In the genomic region with DNA sequence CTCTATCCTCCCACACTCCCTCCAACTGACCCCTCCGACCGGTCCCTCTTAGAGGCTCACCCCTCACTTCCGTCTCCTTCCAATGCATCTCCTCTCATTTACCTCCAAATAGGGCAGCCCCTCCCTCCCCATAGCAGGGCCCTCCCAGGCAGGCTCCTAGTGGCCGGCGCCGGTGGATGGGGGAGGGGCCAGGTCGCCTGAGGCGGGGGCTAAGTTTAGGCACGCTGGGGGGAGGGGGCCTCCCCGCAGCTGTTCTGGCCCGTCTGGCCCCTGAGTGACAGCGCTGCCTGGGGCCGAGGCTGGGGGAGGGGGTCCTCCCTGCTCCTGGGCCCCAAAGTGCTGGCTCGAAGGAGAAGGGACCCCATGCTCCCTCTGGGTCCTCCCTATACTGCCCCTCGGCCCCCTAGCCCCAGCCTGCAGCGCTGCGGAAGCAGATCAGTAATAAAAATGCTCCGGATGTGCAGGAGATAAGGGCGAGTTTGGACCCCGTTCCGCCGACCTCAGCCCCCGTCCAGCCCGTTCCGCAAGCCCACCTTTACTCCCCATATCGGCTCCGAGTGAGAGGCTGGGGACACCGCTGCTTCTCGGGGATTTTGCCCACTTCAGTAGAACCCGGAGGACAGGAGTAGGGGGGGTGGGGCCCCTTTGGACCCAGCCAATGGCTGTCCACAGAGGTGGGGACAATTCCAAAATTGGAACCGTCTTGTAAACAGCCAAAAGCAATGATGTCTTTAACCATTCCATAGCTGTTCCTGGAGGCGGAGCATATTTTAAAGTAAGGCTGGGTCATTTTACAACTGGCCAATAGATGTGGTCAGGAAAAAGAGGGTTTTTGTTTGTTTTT, we compare ENCODE assay signal across 8 cellular contexts. TPM values are rescaled to one million over a fixed set of nuclear protein-coding genes. Genes with fewer than 3 reads are reported as not detected.
A peak's percentile ranks its signal among the peaks of the same experiment; 100 is the strongest.
DNase-seq lines count a peak whose midpoint lies in the region; ATAC-seq and TF ChIP-seq lines count a peak whose summit lies in the region.

No MANE protein-coding gene starts in this region.

- H3K27ac ChIP-seq in coronary artery (peak overlapping the region; percentile 39 to 86), lower lobe of right lung (peak overlapping the region; percentile 33)

- H3K27me3 ChIP-seq in lower lobe of right lung (ENCODE audit: low read depth): no peaks in the 10 kb centered on the region

- intact Hi-C loops in lower lobe of right lung (cut with DNase I): no loop called here

- H3K9me3 Mint-ChIP-seq in type B pancreatic cell: no peaks in the 10 kb centered on the region

- peak overlapping the region; percentile 85 for H3K4me3 ChIP-seq in coronary artery
- peak overlapping the region; percentile 63 for H3K4me3 ChIP-seq in lower lobe of right lung

- peak overlapping the region; percentile 60 for H3K27ac Mint-ChIP-seq in type B pancreatic cell

- no peaks in the 10 kb centered on the region for H3K36me3 Mint-ChIP-seq in type B pancreatic cell

- no peaks in the 10 kb centered on the region for H3K9me3 ChIP-seq in ES-I3 (ENCODE audit: control insufficient read depth, insufficient read depth, low read length)
- no peaks in the 10 kb centered on the region for H3K9me3 ChIP-seq in lower lobe of right lung

- TF ChIP-seq CTCF in coronary artery (IDR thresholded peaks at IDR 0.05) (no peak), lower lobe of right lung (IDR thresholded peaks at IDR 0.05) (no peak), type B pancreatic cell (conservative IDR thresholded peaks at IDR 0.05) (no peak)

- peak overlapping the region; percentile 79 for H3K9ac ChIP-seq in ES-I3 (ENCODE audit: low read depth, low read length)

- DNase-seq in NCI-H82 (lab: John Stamatoyannopoulos, UW): peak; percentile 94
- DNase-seq in coronary artery (ENCODE audit: low spot score): no peak
- DNase-seq in lower lobe of right lung: no peak
- no peak for DNase-seq in type B pancreatic cell (ENCODE audit: extremely low spot score, unreplicated experiment)
- no peak for DNase-seq in NCI-H2196 (lab: John Stamatoyannopoulos, UW; ENCODE audit: unreplicated experiment)
- DNase-seq in NCI-H226: no peak

- no peaks in the 10 kb centered on the region for H3K36me3 ChIP-seq in ES-I3 (ENCODE audit: insufficient read depth, low read length)
- H3K36me3 ChIP-seq in lower lobe of right lung: no peaks in the 10 kb centered on the region

- H3K27me3 Mint-ChIP-seq in type B pancreatic cell: peaks cover 24% of the 10 kb centered on the region

- H3K4me1 Mint-ChIP-seq in type B pancreatic cell (ENCODE audit: unreplicated experiment): peaks cover 21% of the 10 kb centered on the region

- H3K4me1 ChIP-seq in ES-I3 (ENCODE audit: insufficient read depth, low read length) (no peaks in the 10 kb centered on the region; the same call in 1 of the 2 replicates), lower lobe of right lung (peaks cover 27% of the 10 kb centered on the region)

- peak overlapping the region; percentile 88 for H3K4me3 Mint-ChIP-seq in type B pancreatic cell

- ATAC-seq in lower lobe of right lung (peak; percentile 34 to 36), GM18858 (IDR thresholded peaks at IDR 0.05; ENCODE audit: unreplicated experiment) (no peak)

RNA-seq across cellular contexts. Expression of a gene that starts 4.0 kb away (rescaled TPM):
- total RNA-seq in lower lobe of right lung (16.2 TPM), type B pancreatic cell (ENCODE audit: low replicate concordance) (11.9 and 13.0 TPM in 2 replicates)

RNA-seq across cellular contexts. Expression of a gene that starts 5.4 kb away (rescaled TPM):
- total RNA-seq in lower lobe of right lung (1.8 TPM), type B pancreatic cell (ENCODE audit: low replicate concordance) (0.48 TPM in 1 of 2 replicates, not detected in the other)

RNA-seq across cellular contexts. Expression of a gene that starts 14.4 kb away (rescaled TPM):
- 190 TPM for total RNA-seq in lower lobe of right lung
- 51.9 and 73.0 TPM in 2 replicates for total RNA-seq in type B pancreatic cell (ENCODE audit: low replicate concordance)

RNA-seq across cellular contexts. Expression of a gene that starts 25.1 kb away (rescaled TPM):
- 18.0 TPM for total RNA-seq in lower lobe of right lung
- 28.4 and 178 TPM in 2 replicates for total RNA-seq in type B pancreatic cell (ENCODE audit: low replicate concordance)
